ENCODE assay signal across 4 cellular contexts in the genomic region with DNA sequence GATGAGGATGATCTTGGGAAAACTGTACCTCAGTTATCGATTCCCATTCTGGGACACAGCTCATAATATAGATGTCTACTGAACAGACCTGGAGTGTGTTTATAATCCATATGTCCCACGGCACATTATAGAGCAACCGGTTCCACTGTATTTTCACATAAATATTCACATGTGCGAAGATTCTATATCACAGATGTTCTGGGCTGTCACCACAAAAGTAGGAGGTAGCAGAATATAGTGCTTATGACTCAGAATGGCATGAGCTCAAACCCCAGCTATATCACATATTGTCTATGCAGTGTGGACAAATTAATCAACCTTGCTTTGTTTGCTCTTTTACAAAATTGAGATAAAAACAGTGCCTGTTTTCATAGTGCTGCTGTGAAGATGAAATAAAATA.
"Had no signal": no experiment of that assay in that cellular context is flagged by ENCODE, and none has a peak within 500 bp of the region (broad histone marks: within the 10 kb centered on the region; RNA-seq: fewer than 3 reads in every experiment).

No MANE protein-coding gene starts in this region.

- H3K27ac ChIP-seq: HL-60 had no signal

- H3K4me3 ChIP-seq: K562 had no signal

- DNase-seq: IMR-90, KBM-7 had no signal
